22 cellular contexts compared by ENCODE assay signal in genomic region chr16:16938009-16938408, GRCh38.
"Had no signal": no experiment of that assay in that cellular context is flagged by ENCODE, and none has a peak within 500 bp of the region (broad histone marks: within the 10 kb centered on the region; RNA-seq: fewer than 3 reads in every experiment).

No MANE protein-coding gene starts in this region.

- H3K9me3 Mint-ChIP-seq: natural killer cell treated with Interleukin-12 subunit alpha and Interleukin-12 subunit beta and Interleukin-15 and Interleukin-18, amount 100 ng/mL, for 72 hours; stimulated activated effector memory CD8-positive, alpha-beta T cell treated with anti-CD3 and anti-CD28 coated beads, Interleukin-12 subunit alpha, Interleukin-12 subunit beta, amount 100 ng/mL, for 72 hours; stimulated activated naive CD8-positive, alpha-beta T cell treated with anti-CD3 and anti-CD28 coated beads, Interleukin-15, Interleukin-2, amounts not matched to agents 100 ng/mL and 50 ng/mL, for 24 hours had no signal

- H3K4me3 ChIP-seq: left ventricle myocardium inferior, lung, mucosa of descending colon, ovary, right atrium auricular region, right lobe of liver, skin epidermis, spleen, suprapubic skin, thoracic aorta, tibial artery, upper lobe of right lung had no signal

- H3K36me3 ChIP-seq: left ventricle myocardium inferior, ovary, right atrium auricular region, right lobe of liver, spleen, suprapubic skin, thoracic aorta, tibial artery, upper lobe of right lung had no signal

- H3K9me3 ChIP-seq: left ventricle myocardium inferior, mucosa of descending colon, ovary, right atrium auricular region, right lobe of liver, spleen, suprapubic skin, thoracic aorta, tibial artery, upper lobe of right lung had no signal

- H3K4me1 ChIP-seq: left ventricle myocardium inferior, right atrium auricular region, right lobe of liver, spleen, suprapubic skin, tibial artery, upper lobe of right lung had no signal

- H3K36me3 Mint-ChIP-seq: naive thymus-derived CD4-positive, alpha-beta T cell; natural killer cell treated with Interleukin-12 subunit alpha and Interleukin-12 subunit beta and Interleukin-15 and Interleukin-18, amount 100 ng/mL, for 72 hours; stimulated activated effector memory CD8-positive, alpha-beta T cell treated with anti-CD3 and anti-CD28 coated beads, Interleukin-12 subunit alpha, Interleukin-12 subunit beta, amount 100 ng/mL, for 72 hours had no signal

- H3K27ac ChIP-seq: left ventricle myocardium inferior, ovary, right atrium auricular region, right lobe of liver, skin epidermis, spleen, suprapubic skin, thoracic aorta, tibial artery, upper lobe of right lung had no signal

- H3K4me1 Mint-ChIP-seq: stimulated activated effector memory CD8-positive, alpha-beta T cell treated with anti-CD3 and anti-CD28 coated beads, Interleukin-12 subunit alpha, Interleukin-12 subunit beta, amount 100 ng/mL, for 72 hours had no signal

- H3K27ac Mint-ChIP-seq: naive thymus-derived CD4-positive, alpha-beta T cell; natural killer cell treated with Interleukin-12 subunit alpha and Interleukin-12 subunit beta and Interleukin-15 and Interleukin-18, amount 100 ng/mL, for 72 hours; progenitor cell of endocrine pancreas; stimulated activated effector memory CD8-positive, alpha-beta T cell treated with anti-CD3 and anti-CD28 coated beads, Interleukin-12 subunit alpha, Interleukin-12 subunit beta, amount 100 ng/mL, for 72 hours; stimulated activated naive CD8-positive, alpha-beta T cell treated with anti-CD3 and anti-CD28 coated beads, Interleukin-15, Interleukin-2, amounts not matched to agents 100 ng/mL and 50 ng/mL, for 24 hours had no signal

- H3K27me3 ChIP-seq: ovary, right atrium auricular region, right lobe of liver, tibial artery, upper lobe of right lung had no signal

- ATAC-seq: mucosa of descending colon; naive thymus-derived CD4-positive, alpha-beta T cell; natural killer cell treated with Interleukin-12 subunit alpha and Interleukin-12 subunit beta and Interleukin-15 and Interleukin-18, amount 100 ng/mL, for 72 hours; right lobe of liver; stimulated activated effector memory CD8-positive, alpha-beta T cell treated with anti-CD3 and anti-CD28 coated beads, Interleukin-12 subunit alpha, Interleukin-12 subunit beta, amount 100 ng/mL, for 72 hours; upper lobe of right lung had no signal

- H3K4me3 Mint-ChIP-seq: naive thymus-derived CD4-positive, alpha-beta T cell; natural killer cell treated with Interleukin-12 subunit alpha and Interleukin-12 subunit beta and Interleukin-15 and Interleukin-18, amount 100 ng/mL, for 72 hours; stimulated activated effector memory CD8-positive, alpha-beta T cell treated with anti-CD3 and anti-CD28 coated beads, Interleukin-12 subunit alpha, Interleukin-12 subunit beta, amount 100 ng/mL, for 72 hours; stimulated activated naive CD8-positive, alpha-beta T cell treated with anti-CD3 and anti-CD28 coated beads, Interleukin-15, Interleukin-2, amounts not matched to agents 100 ng/mL and 50 ng/mL, for 24 hours had no signal

- DNase-seq: islet precursor cell; left ventricle myocardium inferior; midbrain; mucosa of descending colon; naive thymus-derived CD4-positive, alpha-beta T cell; ovary; right lobe of liver; spleen; stimulated activated CD4-positive, alpha-beta T cell treated with anti-CD3 and anti-CD28 coated beads, Interleukin-4, amount 100 ng/mL, for 24 hours; stimulated activated naive CD4-positive, alpha-beta T cell; tibial artery; trophoblast cell; upper lobe of right lung had no signal
